ENCODE assay signal across 6 cellular contexts in the genomic region with DNA sequence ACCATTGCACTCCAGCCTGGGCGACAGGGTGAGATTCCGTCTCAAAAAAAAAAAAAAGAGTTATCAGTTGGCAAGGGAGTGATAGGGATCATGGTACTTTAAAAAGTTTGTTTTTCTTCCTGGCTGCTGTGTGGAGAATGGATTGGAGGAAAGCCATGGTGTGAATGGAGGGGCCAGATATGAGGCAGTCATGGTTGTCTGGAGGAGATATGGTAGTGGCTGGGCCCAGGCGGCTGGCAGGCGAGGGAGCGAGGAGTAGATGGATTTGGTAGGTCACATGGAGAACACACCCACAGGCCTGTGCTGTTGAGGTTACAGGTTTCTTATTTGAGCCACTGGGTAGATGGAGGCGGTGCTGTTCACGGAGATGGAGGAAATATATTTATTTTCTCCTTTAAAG. TPM values are rescaled to one million over a fixed set of nuclear protein-coding genes. Genes with fewer than 3 reads are reported as not detected.
"Had no signal": no experiment of that assay in that cellular context is flagged by ENCODE, and none has a peak within 500 bp of the region (broad histone marks: within the 10 kb centered on the region; RNA-seq: fewer than 3 reads in every experiment).

No MANE protein-coding gene starts in this region.

RNA-seq across cellular contexts. Expression of a gene that starts 35.5 kb away (rescaled TPM):
- total RNA-seq: activated CD4-positive, alpha-beta memory T cell treated with anti-CD3 and anti-CD28 coated beads for 36 hours; activated CD4-positive, alpha-beta T cell treated with anti-CD3 and anti-CD28 coated beads, Interleukin-2, amount 10 ng/mL, durations not matched to agents 7 days and 5 days; activated naive CD4-positive, alpha-beta T cell treated with anti-CD3 and anti-CD28 coated beads, Interleukin-2, amount 50 U/mL, for 72 hours; activated T-cell treated with anti-CD3 and anti-CD28 coated beads, Interleukin-2, amount 50 U/mL, for 4 hours; OCI-LY7; SJSA1 had no signal
